26 cellular contexts compared by ENCODE assay signal in genomic region chr3:42575137-42575741, GRCh38. TPM values are rescaled to one million over a fixed set of nuclear protein-coding genes. Genes with fewer than 3 reads are reported as not detected.
DNase-seq lines count a peak whose midpoint lies in the region; ATAC-seq, FAIRE-seq and TF ChIP-seq lines count a peak whose summit lies in the region.
"Had no signal": no experiment of that assay in that cellular context is flagged by ENCODE, and none has a peak within 500 bp of the region (broad histone marks: within the 10 kb centered on the region; RNA-seq: fewer than 3 reads in every experiment).

No MANE protein-coding gene starts in this region.

- no peak overlapping the region for H4K91ac ChIP-seq in mesenchymal stem cell (ENCODE audit: low read length)

- H3K4me1 ChIP-seq in GM12878 (ENCODE audit: control insufficient read depth, insufficient read depth, low read length) (no peaks in the 10 kb centered on the region), mesenchymal stem cell (ENCODE audit: control insufficient read depth, insufficient read depth, low read depth, low read length) (peaks cover 3% of the 10 kb centered on the region)
- H3K4me1 ChIP-seq: BE2C had no signal

- H3K36me3 ChIP-seq in GM12878 (ENCODE audit: control insufficient read depth in 2 of 2, insufficient read depth in 2 of 2, low read length in 1 of 2) (peaks cover 0 to 12% of the 10 kb centered on the region in 2 experiments), mesenchymal stem cell (ENCODE audit: control insufficient read depth in 1 of 2, insufficient read depth in 2 of 2, low read depth in 1 of 2, low read length in 2 of 2) (peaks cover 11 to 37% of the 10 kb centered on the region in 2 experiments)
- H3K36me3 ChIP-seq: BE2C had no signal

- H4K20me1 ChIP-seq in GM12878 (ENCODE audit: control insufficient read depth, insufficient read depth), result no peaks in the 10 kb centered on the region

- in situ Hi-C loops in GM12878 (cut with MboI), result loop anchor here (10.0 kb wide), 1 partner anchor 170 kb away; no protein-coding TSS in a partner anchor

- H3K27me3 Mint-ChIP-seq in activated naive CD4-positive, alpha-beta T cell treated with anti-CD3 and anti-CD28 coated beads, Interleukin-2, amount 10 ng/mL, durations not matched to agents 7 days and 5 days, result no peaks in the 10 kb centered on the region
- H3K27me3 Mint-ChIP-seq: CD4-positive, alpha-beta memory T cell; CD4-positive, CD25-positive, alpha-beta regulatory T cell; CD8-positive, alpha-beta memory T cell had no signal

- SMC1A ChIA-PET in GM12878 (lab: Charles Lee; ENCODE audit: uncharacterized antibody, unreplicated experiment), result interaction anchor here (0.7 to 1.5 kb wide), 3 partner anchors 11 to 176 kb away, joined by 3 to 6 read pairs (median 3); partner anchors contain the start of gene SS18L2

- no peak for TF ChIP-seq EP300 in GM12878 (IDR thresholded peaks at IDR 0.05; ENCODE audit: borderline replicate concordance in 1 of 2, control insufficient read depth in 1 of 2, low read depth in 2 of 2, low read length in 2 of 2)

- H3K79me1 ChIP-seq in mesenchymal stem cell (replicated peaks; ENCODE audit: low read length, poor library complexity, severe bottlenecking), result peaks cover 7% of the 10 kb centered on the region

- TF ChIP-seq CTCF in GM12878 (IDR thresholded peaks at IDR 0.05 in 2 of 3, conservative IDR thresholded peaks at IDR 0.05 in 1 of 3; ENCODE audit: control insufficient read depth in 2 of 3, extremely low read depth in 1 of 3, insufficient read depth in 1 of 3, low read depth in 3 of 3, low read length in 3 of 3), result no peak

- no peak for TF ChIP-seq RAD21 in GM12878 (IDR thresholded peaks at IDR 0.05; ENCODE audit: insufficient read depth, low read depth, low read length)

- H2BK15ac ChIP-seq in mesenchymal stem cell (ENCODE audit: low read depth, poor library complexity, severe bottlenecking), result no peak overlapping the region

- peak overlapping the region; percentile 37 for H3K27ac Mint-ChIP-seq in activated naive CD4-positive, alpha-beta T cell treated with anti-CD3 and anti-CD28 coated beads, Interleukin-2, amount 10 ng/mL, durations not matched to agents 7 days and 5 days
- no peak overlapping the region for H3K27ac Mint-ChIP-seq in stimulated activated effector memory CD8-positive, alpha-beta T cell treated with anti-CD3 and anti-CD28 coated beads, Interleukin-12 subunit alpha, Interleukin-12 subunit beta, amount 100 ng/mL, for 72 hours
- H3K27ac Mint-ChIP-seq: CD14-positive monocyte; CD4-positive, alpha-beta memory T cell; CD8-positive, alpha-beta memory T cell had no signal

- FAIRE-seq in GM12878 (lab: Jason Lieb, UNC), result peak; percentile 49
- FAIRE-seq: GM12891, GM18507 had no signal

- no TSS peak for BruUV-seq in GM12878 (replicated peaks; lab: Mats Ljungman, UMichigan)

- H2BK12ac ChIP-seq in mesenchymal stem cell (ENCODE audit: low read length in 2 of 2), result no peak overlapping the region

- H2AK5ac ChIP-seq in mesenchymal stem cell (ENCODE audit: low read length, severe bottlenecking), result no peak overlapping the region

- H3K9me3 Mint-ChIP-seq in activated naive CD4-positive, alpha-beta T cell treated with anti-CD3 and anti-CD28 coated beads, Interleukin-2, amount 10 ng/mL, durations not matched to agents 7 days and 5 days, result peaks cover 13% of the 10 kb centered on the region
- peaks cover 10% of the 10 kb centered on the region for H3K9me3 Mint-ChIP-seq in stimulated activated effector memory CD8-positive, alpha-beta T cell treated with anti-CD3 and anti-CD28 coated beads, Interleukin-12 subunit alpha, Interleukin-12 subunit beta, amount 100 ng/mL, for 72 hours

- H3K27ac ChIP-seq in GM12878 (ENCODE audit: control insufficient read depth, insufficient read depth), result no peak overlapping the region
- no peak overlapping the region for H3K27ac ChIP-seq in mesenchymal stem cell (ENCODE audit: low read length, poor library complexity, severe bottlenecking)
- H3K27ac ChIP-seq: 22Rv1, BLaER1 had no signal

- H3K14ac ChIP-seq in mesenchymal stem cell (ENCODE audit: low read length in 2 of 2), result no peak overlapping the region

- H3K4me2 ChIP-seq in GM12878 (ENCODE audit: control insufficient read depth, insufficient read depth), result no peak overlapping the region
- H3K4me2 ChIP-seq in mesenchymal stem cell (ENCODE audit: low read length, poor library complexity, severe bottlenecking), result no peak overlapping the region
- H3K4me2 ChIP-seq: BLaER1 had no signal

- TF ChIP-seq POLR2A in GM12878 (IDR thresholded peaks at IDR 0.05; ENCODE audit: low read depth, low read length), result no peak

- H3K4me3 Mint-ChIP-seq in activated naive CD4-positive, alpha-beta T cell treated with anti-CD3 and anti-CD28 coated beads, Interleukin-2, amount 10 ng/mL, durations not matched to agents 7 days and 5 days, result no peak overlapping the region
- no peak overlapping the region for H3K4me3 Mint-ChIP-seq in stimulated activated effector memory CD8-positive, alpha-beta T cell treated with anti-CD3 and anti-CD28 coated beads, Interleukin-12 subunit alpha, Interleukin-12 subunit beta, amount 100 ng/mL, for 72 hours
- H3K4me3 Mint-ChIP-seq: CD14-positive monocyte had no signal

- peaks cover 62% of the 10 kb centered on the region for H3K36me3 Mint-ChIP-seq in activated naive CD4-positive, alpha-beta T cell treated with anti-CD3 and anti-CD28 coated beads, Interleukin-2, amount 10 ng/mL, durations not matched to agents 7 days and 5 days
- H3K36me3 Mint-ChIP-seq in stimulated activated effector memory CD8-positive, alpha-beta T cell treated with anti-CD3 and anti-CD28 coated beads, Interleukin-12 subunit alpha, Interleukin-12 subunit beta, amount 100 ng/mL, for 72 hours, result peaks cover 43% of the 10 kb centered on the region

- POLR2A ChIA-PET in GM12878 (lab: Charles Lee), result no interaction called here

- RAD21 ChIA-PET in GM12878 (lab: Charles Lee; ENCODE audit: unreplicated experiment), result no interaction called here

- H3K4me1 Mint-ChIP-seq in activated naive CD4-positive, alpha-beta T cell treated with anti-CD3 and anti-CD28 coated beads, Interleukin-2, amount 10 ng/mL, durations not matched to agents 7 days and 5 days, result peaks cover 31% of the 10 kb centered on the region
- H3K4me1 Mint-ChIP-seq in stimulated activated effector memory CD8-positive, alpha-beta T cell treated with anti-CD3 and anti-CD28 coated beads, Interleukin-12 subunit alpha, Interleukin-12 subunit beta, amount 100 ng/mL, for 72 hours, result peaks cover 34% of the 10 kb centered on the region

- no peak overlapping the region for H3K4me3 ChIP-seq in GM12878
- no peak overlapping the region for H3K4me3 ChIP-seq in mesenchymal stem cell (ENCODE audit: insufficient read depth in 1 of 2, low read depth in 1 of 2, low read length in 2 of 2)
- H3K4me3 ChIP-seq: BLaER1 had no signal

- peaks cover 11% of the 10 kb centered on the region for H3K9me3 ChIP-seq in GM12878 (replicated peaks; ENCODE audit: control insufficient read depth, insufficient read depth, low read length)
- peaks cover 9% of the 10 kb centered on the region for H3K9me3 ChIP-seq in mesenchymal stem cell (ENCODE audit: control insufficient read depth, low read length)
- H3K9me3 ChIP-seq: BE2C had no signal

- intact Hi-C loops in GM12878 (cut with micrococcal nuclease; ENCODE audit: unreplicated experiment), result no loop called here

- H2AFZ ChIP-seq in GM12878 (ENCODE audit: control insufficient read depth, low read depth, low read length) (no peak overlapping the region), mesenchymal stem cell (ENCODE audit: low read depth, low read length) (no peak overlapping the region)

- peak overlapping the region; percentile 31 for H2BK5ac ChIP-seq in mesenchymal stem cell (ENCODE audit: low read depth, low read length, poor library complexity, severe bottlenecking)

- H3K23ac ChIP-seq in mesenchymal stem cell (ENCODE audit: low read length in 2 of 2), result no peak overlapping the region

- H3K9ac ChIP-seq in GM12878 (ENCODE audit: control insufficient read depth, insufficient read depth, low read length) (no peak overlapping the region), mesenchymal stem cell (ENCODE audit: low read length) (no peak overlapping the region)
- H3K9ac ChIP-seq: BLaER1 had no signal

- H4K8ac ChIP-seq in mesenchymal stem cell (ENCODE audit: low read length), result no peak overlapping the region

- H3K79me2 ChIP-seq in GM12878 (ENCODE audit: control insufficient read depth, insufficient read depth, low read length), result peaks cover 12% of the 10 kb centered on the region

- no peak for DNase-seq in activated naive CD4-positive, alpha-beta T cell treated with anti-CD3 and anti-CD28 coated beads, Interleukin-2, amount 10 ng/mL, durations not matched to agents 7 days and 5 days
- no peak for DNase-seq in activated naive CD4-positive, alpha-beta T cell treated with anti-CD3 and anti-CD28 coated beads, Interleukin-2, amount 50 U/mL, for 16 hours
- DNase-seq in GM12878 (ENCODE audit: low read depth, low spot score), result no peak
- no peak for DNase-seq in mesenchymal stem cell
- DNase-seq in NCI-H2029 (lab: John Stamatoyannopoulos, UW), result no peak
- DNase-seq in stimulated activated effector memory CD8-positive, alpha-beta T cell treated with anti-CD3 and anti-CD28 coated beads, Interleukin-12 subunit alpha, Interleukin-12 subunit beta, amount 100 ng/mL, for 72 hours (ENCODE audit: low spot score in 2 of 2), result no peak
- DNase-seq: ACHN; BE2C; C1 segment of cervical spinal cord; CD4-positive, alpha-beta memory T cell; CD4-positive, CD25-positive, alpha-beta regulatory T cell; CD8-positive, alpha-beta memory T cell; COR-L47; DMS 273 treated with DMSO at 0.1 percent for 48 hours; DMS153; DMS53; DMS79; DND-41; EL; GDM1 had no signal

- no peak overlapping the region for H2BK120ac ChIP-seq in mesenchymal stem cell (ENCODE audit: low read depth, low read length)

- no peak for ATAC-seq in GM12878
- no peak for ATAC-seq in GM21786 (IDR thresholded peaks at IDR 0.05; ENCODE audit: unreplicated experiment)
- ATAC-seq in stimulated activated effector memory CD8-positive, alpha-beta T cell treated with anti-CD3 and anti-CD28 coated beads, Interleukin-12 subunit alpha, Interleukin-12 subunit beta, amount 100 ng/mL, for 72 hours, result no peak

- H3K4ac ChIP-seq in mesenchymal stem cell (ENCODE audit: low read depth in 1 of 2, low read length in 2 of 2), result no peak overlapping the region

- H3K18ac ChIP-seq in mesenchymal stem cell (ENCODE audit: low read depth in 1 of 2, low read length in 2 of 2), result no peak overlapping the region

- H3K27me3 ChIP-seq in GM12878 (replicated peaks in 1 of 2; ENCODE audit: control insufficient read depth in 2 of 2, insufficient read depth in 2 of 2, low read length in 1 of 2) (no peaks in the 10 kb centered on the region), mesenchymal stem cell (ENCODE audit: control insufficient read depth in 1 of 2, insufficient read depth in 1 of 2, low read length in 2 of 2) (no peaks in the 10 kb centered on the region)
- H3K27me3 ChIP-seq: BE2C, BLaER1 had no signal

- CTCF ChIA-PET in activated naive CD4-positive, alpha-beta T cell treated with anti-CD3 and anti-CD28 coated beads, Interleukin-2, amount 10 ng/mL, durations not matched to agents 7 days and 5 days (lab: Charles Lee), result interaction anchor here (1.8 to 2.1 kb wide), 2 partner anchors 28 to 170 kb away, joined by 5 to 6 read pairs; no protein-coding TSS in a partner anchor
- CTCF ChIA-PET in GM12878 (lab: Yijun Ruan, JAX), result interaction anchor here (2.3 kb wide), 1 partner anchor 29 kb away, joined by 6 read pairs; no protein-coding TSS in a partner anchor

RNA-seq across cellular contexts. Expression of gene SEC22C, which starts 6.5 kb away (rescaled TPM):
- 49.4 and 57.2 TPM in 2 replicates for total RNA-seq in GM12878 (2013; cell fraction: nucleolus; rRNA removed)
- total RNA-seq in GM12878 (2014; rRNA removed) (45.0 and 56.6 TPM in 2 replicates), GM12878 (2014; rRNA removed; fragmentation: Illumina TruSeq; extraction: Trizol) (41.0 and 44.9 TPM in 2 replicates), GM12878 (2021) (35.8 and 36.2 TPM in 2 replicates)
- 18.2 TPM for polyA plus RNA-seq in GM12878 (2011; ENCODE audit: low read depth)
- polyA plus RNA-seq in GM12878 (2011; rRNA removed) (29.6 and 31.1 TPM in 2 replicates), GM12878 (2014; fragmentation: Illumina TruSeq; extraction: Trizol) (39.5 and 47.5 TPM in 2 replicates), GM12878 (2014; fragmentation: Nextera tagmentation; extraction: Ambion mirVana) (10 to 100 TPM; 15.6 to 19.3 TPM), GM12878 (2014; rRNA removed) (38.6 and 44.4 TPM in 2 replicates), GM12878 (2016; fragmentation: Nextera tagmentation; extraction: Ambion mirVana) (10 to 100 TPM; 46.0 to 47.0 TPM)
- polyA plus RNA-seq in GM12878 (2011; cell fraction: cytosol; rRNA removed), result 25.3 and 26.2 TPM in 2 replicates
- 17.2 and 19.9 TPM in 2 replicates for polyA plus RNA-seq in GM12878 (2011; cell fraction: nucleus; rRNA removed)
- 19.5 and 21.3 TPM in 2 replicates for polyA plus RNA-seq in GM12878 (2012)
- polyA minus RNA-seq in GM12878 (2011; rRNA and poly(A)+ RNA removed), result 21.8 and 21.9 TPM in 2 replicates
- 6.8 and 10.2 TPM in 2 replicates for polyA minus RNA-seq in GM12878 (2011; cell fraction: cytosol; rRNA and poly(A)+ RNA removed)
- 4.8 and 8.6 TPM in 2 replicates for polyA minus RNA-seq in GM12878 (2011; cell fraction: nucleus; rRNA and poly(A)+ RNA removed)
- 42.5 TPM for polyA plus RNA-seq in mesenchymal stem cell (2013, experiment 1 of 2)
- polyA plus RNA-seq in mesenchymal stem cell (2013, experiment 2 of 2), result 45.2 TPM

RNA-seq across cellular contexts. Expression of gene SS18L2, which starts 15.4 kb away (rescaled TPM):
- 10.6 and 11.8 TPM in 2 replicates for total RNA-seq in GM12878 (2013; cell fraction: nucleolus; rRNA removed)
- total RNA-seq in GM12878 (2014; rRNA removed) (80.4 and 82.2 TPM in 2 replicates), GM12878 (2014; rRNA removed; fragmentation: Illumina TruSeq; extraction: Trizol) (58.5 and 65.2 TPM in 2 replicates), GM12878 (2021) (60.6 and 61.0 TPM in 2 replicates)
- polyA plus RNA-seq in GM12878 (2011; ENCODE audit: low read depth), result 118 TPM
- polyA plus RNA-seq in GM12878 (2011; rRNA removed) (137 and 199 TPM in 2 replicates), GM12878 (2014; fragmentation: Illumina TruSeq; extraction: Trizol) (80.7 and 96.7 TPM in 2 replicates), GM12878 (2014; fragmentation: Nextera tagmentation; extraction: Ambion mirVana) (100 to 1,000 TPM; 293 to 375 TPM), GM12878 (2014; rRNA removed) (85.4 and 97.5 TPM in 2 replicates), GM12878 (2016; fragmentation: Nextera tagmentation; extraction: Ambion mirVana) (100 to 1,000 TPM; 181 to 193 TPM)
- 56.8 and 60.7 TPM in 2 replicates for polyA plus RNA-seq in GM12878 (2011; cell fraction: cytosol; rRNA removed)
- 35.1 and 38.9 TPM in 2 replicates for polyA plus RNA-seq in GM12878 (2011; cell fraction: nucleus; rRNA removed)
- 77.2 and 92.3 TPM in 2 replicates for polyA plus RNA-seq in GM12878 (2012)
- polyA minus RNA-seq in GM12878 (2011; rRNA and poly(A)+ RNA removed), result 23.4 and 38.6 TPM in 2 replicates
- polyA minus RNA-seq in GM12878 (2011; cell fraction: cytosol; rRNA and poly(A)+ RNA removed), result 10.7 and 22.6 TPM in 2 replicates
- polyA minus RNA-seq in GM12878 (2011; cell fraction: nucleus; rRNA and poly(A)+ RNA removed), result 16.4 and 19.8 TPM in 2 replicates
- 39.2 TPM for polyA plus RNA-seq in mesenchymal stem cell (2013, experiment 1 of 2)
- polyA plus RNA-seq in mesenchymal stem cell (2013, experiment 2 of 2), result 42.8 TPM

RNA-seq across cellular contexts. Expression of gene NKTR, which starts 25.2 kb away (rescaled TPM):
- 778 and 789 TPM in 2 replicates for total RNA-seq in GM12878 (2013; cell fraction: nucleolus; rRNA removed)
- total RNA-seq in GM12878 (2014; rRNA removed) (59.6 and 72.6 TPM in 2 replicates), GM12878 (2014; rRNA removed; fragmentation: Illumina TruSeq; extraction: Trizol) (77.5 and 84.0 TPM in 2 replicates), GM12878 (2021) (45.0 and 51.1 TPM in 2 replicates)
- polyA plus RNA-seq in GM12878 (2011; ENCODE audit: low read depth), result 36.3 TPM
- polyA plus RNA-seq in GM12878 (2011; rRNA removed) (87.0 and 148 TPM in 2 replicates), GM12878 (2014; fragmentation: Illumina TruSeq; extraction: Trizol) (91.9 and 128 TPM in 2 replicates), GM12878 (2014; fragmentation: Nextera tagmentation; extraction: Ambion mirVana) (10 to 100 TPM; 15.3 to 27.8 TPM), GM12878 (2014; rRNA removed) (62.6 and 73.7 TPM in 2 replicates), GM12878 (2016; fragmentation: Nextera tagmentation; extraction: Ambion mirVana) (10 to 100 TPM; 40.0 to 46.0 TPM)
- 19.4 and 23.0 TPM in 2 replicates for polyA plus RNA-seq in GM12878 (2011; cell fraction: cytosol; rRNA removed)
- polyA plus RNA-seq in GM12878 (2011; cell fraction: nucleus; rRNA removed), result 209 and 223 TPM in 2 replicates
- 50.3 and 54.0 TPM in 2 replicates for polyA plus RNA-seq in GM12878 (2012)
- polyA minus RNA-seq in GM12878 (2011; rRNA and poly(A)+ RNA removed), result 49.7 and 59.7 TPM in 2 replicates
- 14.8 and 23.2 TPM in 2 replicates for polyA minus RNA-seq in GM12878 (2011; cell fraction: cytosol; rRNA and poly(A)+ RNA removed)
- 129 and 184 TPM in 2 replicates for polyA minus RNA-seq in GM12878 (2011; cell fraction: nucleus; rRNA and poly(A)+ RNA removed)
- polyA plus RNA-seq in mesenchymal stem cell (2013, experiment 1 of 2), result 26.4 TPM
- 22.4 TPM for polyA plus RNA-seq in mesenchymal stem cell (2013, experiment 2 of 2)
